In the genomic region with DNA sequence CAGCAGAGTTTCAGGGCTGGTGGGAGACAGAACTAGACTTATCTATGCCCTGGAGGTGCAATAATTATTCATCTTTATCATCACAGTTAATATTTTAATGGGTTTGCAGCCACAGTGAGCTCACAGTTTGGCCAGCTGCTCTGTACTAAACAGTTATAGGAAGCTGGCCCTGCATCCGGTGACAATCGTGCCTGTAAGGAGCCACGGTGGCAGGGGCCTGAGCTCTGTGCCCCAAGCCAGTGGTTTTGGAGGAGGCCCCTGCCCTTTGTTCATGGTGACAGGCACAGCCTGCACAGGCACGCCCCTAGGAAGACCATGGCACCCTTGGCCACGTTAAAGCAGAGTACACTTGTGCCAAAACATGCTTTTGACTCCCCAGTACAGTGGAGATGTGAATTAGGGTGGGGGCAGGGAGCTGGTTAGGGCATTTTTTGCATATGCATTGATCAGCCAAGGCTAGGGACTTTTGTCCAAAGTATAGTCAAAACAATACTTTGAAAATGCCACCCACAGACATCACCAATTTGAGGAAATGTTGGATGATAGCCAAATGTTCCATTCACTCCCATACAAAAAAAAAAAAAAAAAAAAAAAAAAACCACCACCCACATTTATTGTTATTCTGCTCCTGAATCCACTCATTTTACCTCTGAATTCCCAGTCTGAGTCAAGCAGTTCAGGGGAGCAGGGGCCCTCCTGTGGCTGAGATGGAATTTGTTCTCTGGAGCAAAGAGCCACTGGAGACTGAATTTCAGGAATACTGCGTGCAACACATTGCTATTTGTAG, we compare ENCODE assay signal across 1 cellular context.
TF ChIP-seq lines count a peak whose summit lies in the region.

No MANE protein-coding gene starts in this region.

TF ChIP-seq in HCT116, 20 proteins besides CTCF, POLR2A, EP300 and RAD21:
- TF ChIP-seq, protein P1, sequence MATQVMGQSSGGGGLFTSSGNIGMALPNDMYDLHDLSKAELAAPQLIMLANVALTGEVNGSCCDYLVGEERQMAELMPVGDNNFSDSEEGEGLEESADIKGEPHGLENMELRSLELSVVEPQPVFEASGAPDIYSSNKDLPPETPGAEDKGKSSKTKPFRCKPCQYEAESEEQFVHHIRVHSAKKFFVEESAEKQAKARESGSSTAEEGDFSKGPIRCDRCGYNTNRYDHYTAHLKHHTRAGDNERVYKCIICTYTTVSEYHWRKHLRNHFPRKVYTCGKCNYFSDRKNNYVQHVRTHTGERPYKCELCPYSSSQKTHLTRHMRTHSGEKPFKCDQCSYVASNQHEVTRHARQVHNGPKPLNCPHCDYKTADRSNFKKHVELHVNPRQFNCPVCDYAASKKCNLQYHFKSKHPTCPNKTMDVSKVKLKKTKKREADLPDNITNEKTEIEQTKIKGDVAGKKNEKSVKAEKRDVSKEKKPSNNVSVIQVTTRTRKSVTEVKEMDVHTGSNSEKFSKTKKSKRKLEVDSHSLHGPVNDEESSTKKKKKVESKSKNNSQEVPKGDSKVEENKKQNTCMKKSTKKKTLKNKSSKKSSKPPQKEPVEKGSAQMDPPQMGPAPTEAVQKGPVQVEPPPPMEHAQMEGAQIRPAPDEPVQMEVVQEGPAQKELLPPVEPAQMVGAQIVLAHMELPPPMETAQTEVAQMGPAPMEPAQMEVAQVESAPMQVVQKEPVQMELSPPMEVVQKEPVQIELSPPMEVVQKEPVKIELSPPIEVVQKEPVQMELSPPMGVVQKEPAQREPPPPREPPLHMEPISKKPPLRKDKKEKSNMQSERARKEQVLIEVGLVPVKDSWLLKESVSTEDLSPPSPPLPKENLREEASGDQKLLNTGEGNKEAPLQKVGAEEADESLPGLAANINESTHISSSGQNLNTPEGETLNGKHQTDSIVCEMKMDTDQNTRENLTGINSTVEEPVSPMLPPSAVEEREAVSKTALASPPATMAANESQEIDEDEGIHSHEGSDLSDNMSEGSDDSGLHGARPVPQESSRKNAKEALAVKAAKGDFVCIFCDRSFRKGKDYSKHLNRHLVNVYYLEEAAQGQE (IDR thresholded peaks at IDR 0.05; ENCODE audit: low read depth), result no peak
- no peak for TF ChIP-seq POLR2AphosphoS5 (IDR thresholded peaks at IDR 0.05; ENCODE audit: low read depth, low read length)
- TF ChIP-seq, protein P2, sequence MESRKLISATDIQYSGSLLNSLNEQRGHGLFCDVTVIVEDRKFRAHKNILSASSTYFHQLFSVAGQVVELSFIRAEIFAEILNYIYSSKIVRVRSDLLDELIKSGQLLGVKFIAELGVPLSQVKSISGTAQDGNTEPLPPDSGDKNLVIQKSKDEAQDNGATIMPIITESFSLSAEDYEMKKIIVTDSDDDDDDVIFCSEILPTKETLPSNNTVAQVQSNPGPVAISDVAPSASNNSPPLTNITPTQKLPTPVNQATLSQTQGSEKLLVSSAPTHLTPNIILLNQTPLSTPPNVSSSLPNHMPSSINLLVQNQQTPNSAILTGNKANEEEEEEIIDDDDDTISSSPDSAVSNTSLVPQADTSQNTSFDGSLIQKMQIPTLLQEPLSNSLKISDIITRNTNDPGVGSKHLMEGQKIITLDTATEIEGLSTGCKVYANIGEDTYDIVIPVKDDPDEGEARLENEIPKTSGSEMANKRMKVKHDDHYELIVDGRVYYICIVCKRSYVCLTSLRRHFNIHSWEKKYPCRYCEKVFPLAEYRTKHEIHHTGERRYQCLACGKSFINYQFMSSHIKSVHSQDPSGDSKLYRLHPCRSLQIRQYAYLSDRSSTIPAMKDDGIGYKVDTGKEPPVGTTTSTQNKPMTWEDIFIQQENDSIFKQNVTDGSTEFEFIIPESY (IDR thresholded peaks at IDR 0.05; ENCODE audit: extremely low read depth, insufficient replicate concordance, low read length), result no peak
- TF ChIP-seq SIN3A (IDR thresholded peaks at IDR 0.05; ENCODE audit: low read depth), result no peak
- no peak for TF ChIP-seq ZNF274 (IDR thresholded peaks at IDR 0.05; ENCODE audit: low read depth, low read length)
- TF ChIP-seq EZH2 (IDR thresholded peaks at IDR 0.05), result no peak
- no peak for TF ChIP-seq EZH2phosphoT487 (IDR thresholded peaks at IDR 0.05; ENCODE audit: borderline replicate concordance)
